Comparison of ENCODE assay signal across 8 cellular contexts in the genomic region with DNA sequence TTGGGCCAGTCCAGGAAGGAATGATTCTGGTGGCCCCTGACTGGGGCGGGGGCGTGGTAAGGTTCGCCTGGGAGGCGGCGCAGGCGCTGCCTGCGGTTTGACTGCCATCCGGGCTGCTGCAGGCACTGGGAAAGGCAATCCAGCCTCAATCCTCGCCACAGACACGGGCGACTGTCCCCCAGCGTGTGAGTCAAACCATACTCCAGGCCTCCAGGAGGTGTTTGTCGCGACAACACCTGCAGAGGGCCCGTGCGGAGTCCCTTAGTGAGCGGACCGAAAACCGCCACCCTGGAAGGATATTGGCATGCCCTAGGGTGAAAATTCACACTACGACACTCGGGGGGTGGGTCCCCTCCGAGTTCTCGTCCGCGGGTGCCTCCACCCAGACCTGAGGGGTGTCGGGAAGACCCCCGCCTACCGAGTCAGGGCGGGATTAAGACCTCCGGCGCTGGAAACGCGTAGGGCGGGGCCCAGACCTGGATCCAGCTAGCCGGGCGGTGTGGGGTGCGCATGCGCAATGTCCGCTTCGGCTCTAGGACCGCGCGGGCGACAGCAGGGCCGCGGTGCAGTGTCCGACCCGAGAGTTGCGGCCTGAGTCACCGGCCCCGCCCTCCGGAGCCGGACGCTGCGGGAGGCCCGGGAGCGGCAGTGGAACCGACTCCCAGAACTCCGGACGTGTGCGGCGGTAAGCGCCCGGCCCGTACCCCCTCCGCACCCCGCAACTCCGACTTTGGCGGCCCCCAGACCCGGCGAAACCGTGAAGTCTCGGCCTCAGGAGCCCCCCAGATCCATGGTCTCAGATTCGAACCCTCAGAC. TPM values are rescaled to one million over a fixed set of nuclear protein-coding genes. Genes with fewer than 3 reads are reported as not detected.
DNase-seq lines count a peak whose midpoint lies in the region; ATAC-seq and TF ChIP-seq lines count a peak whose summit lies in the region.

A gene (plus strand): TSS at position 594 of the 816 bp plus-strand sequence. CDS start 946 bp downstream, outside the sequence.

- in situ Hi-C loops in HAP-1 (cut with MboI; ENCODE audit: low sequenced_read_pairs) = no loop called here

- peaks cover 4% of the 10 kb centered on the region for H3K4me1 ChIP-seq in HAP-1
- H3K4me1 ChIP-seq in MM.1S (ENCODE audit: low read length) = peaks cover 21% of the 10 kb centered on the region
- H3K4me1 ChIP-seq in foreskin keratinocyte = peaks cover 6% of the 10 kb centered on the region
- H3K4me1 ChIP-seq in neutrophil (ENCODE audit: control insufficient read depth in 1 of 2, insufficient read depth in 1 of 2, low read depth in 1 of 2, low read length in 1 of 2) = peaks cover 16 to 24% of the 10 kb centered on the region in 2 experiments

- H3K9ac ChIP-seq in MM.1S (ENCODE audit: low read length) = peak within 1 kb of the TSS; percentile 95

- peaks cover 29% of the 10 kb centered on the region for H3K79me2 ChIP-seq in MM.1S (ENCODE audit: low read length)

- H2AFZ ChIP-seq in MM.1S (ENCODE audit: low read length) = peak within 1 kb of the TSS; percentile 98

- peak; percentile 97 for DNase-seq in GDM1 (lab: John Stamatoyannopoulos, UW)
- peak; percentile 93 to 97 for DNase-seq in HAP-1 (ENCODE audit: low spot score in 2 of 2)
- peak; percentile 97 for DNase-seq in MM.1S
- DNase-seq in SIG-M5 (lab: John Stamatoyannopoulos, UW) = peak; percentile 27
- peak; percentile 91 for DNase-seq in activated gamma-delta T cell treated with Interleukin-2 at 50 U/mL for 16 hours
- peak; percentile 74 to 92 for DNase-seq in foreskin keratinocyte
- peak; percentile 78 to 99 (median 94) for DNase-seq in substantia nigra (lab: John Stamatoyannopoulos, UW)

- H3K27me3 ChIP-seq in HAP-1 (ENCODE audit: low read depth) = no peaks in the 10 kb centered on the region
- no peaks in the 10 kb centered on the region for H3K27me3 ChIP-seq in MM.1S (replicated peaks; ENCODE audit: insufficient read depth, low read length)
- no peaks in the 10 kb centered on the region for H3K27me3 ChIP-seq in foreskin keratinocyte
- no peaks in the 10 kb centered on the region for H3K27me3 ChIP-seq in neutrophil

- peaks cover 20% of the 10 kb centered on the region for H3K36me3 ChIP-seq in HAP-1 (replicated peaks)
- peaks cover 11% of the 10 kb centered on the region for H3K36me3 ChIP-seq in MM.1S (replicated peaks; ENCODE audit: insufficient read depth, low read length)
- peaks cover 21% of the 10 kb centered on the region for H3K36me3 ChIP-seq in neutrophil

- H3K27ac ChIP-seq in MM.1S (ENCODE audit: low read length) (peak within 1 kb of the TSS; percentile 92), foreskin keratinocyte (peak within 1 kb of the TSS; percentile 97), neutrophil (peak within 1 kb of the TSS; percentile 92), substantia nigra (ENCODE audit: low read depth, low read length, poor library complexity, severe bottlenecking) (peak within 1 kb of the TSS; percentile 88)

- H3F3A ChIP-seq in MM.1S (ENCODE audit: insufficient read depth, low read length) = peaks cover 35% of the 10 kb centered on the region

- H3K9me3 ChIP-seq in HAP-1 = no peaks in the 10 kb centered on the region
- no peaks in the 10 kb centered on the region for H3K9me3 ChIP-seq in MM.1S (replicated peaks; ENCODE audit: insufficient read depth, low read length)
- H3K9me3 ChIP-seq in neutrophil = no peaks in the 10 kb centered on the region

- peak; percentile 66 for ATAC-seq in foreskin keratinocyte

- TF ChIP-seq CTCF in MM.1S (IDR thresholded peaks at IDR 0.05; ENCODE audit: low read length) = peak; percentile 40
- peak; percentile 14 for TF ChIP-seq CTCF in foreskin keratinocyte (conservative IDR thresholded peaks at IDR 0.05)
- peak; percentile 26 for TF ChIP-seq CTCF in neutrophil (IDR thresholded peaks at IDR 0.05)

- H3K4me3 ChIP-seq in HAP-1 (peak within 1 kb of the TSS; percentile 98), MM.1S (ENCODE audit: low read length) (peak within 1 kb of the TSS; percentile 99), neutrophil (ENCODE audit: low read depth in 1 of 2, low read length in 1 of 2) (peak within 1 kb of the TSS; percentile 76 to 92)

- no peaks in the 10 kb centered on the region for H4K20me1 ChIP-seq in MM.1S (ENCODE audit: insufficient read depth, low read length)

- no peaks in the 10 kb centered on the region for H3K9me2 ChIP-seq in MM.1S (replicated peaks; ENCODE audit: insufficient read depth, low read length)

- H3K4me2 ChIP-seq in MM.1S (ENCODE audit: low read depth, low read length) = peak within 1 kb of the TSS; percentile 91

RNA-seq across cellular contexts. Expression of the gene that starts here (rescaled TPM):
- total RNA-seq in foreskin keratinocyte = 741 and 844 TPM in 2 replicates
- polyA plus RNA-seq in foreskin keratinocyte = 1,017 and 1,104 TPM in 2 replicates

Comparison
In these comparisons a context has a peak if more than half of its experiments do, and no peak if none do; other contexts are left out.
1. Peak in every context shown above with its lines: DNase-seq, ATAC-seq, H3K4me3 ChIP-seq and H3K27ac ChIP-seq.
2. DNase-seq: peak in every context shown above with its lines; median percentile 97 in GDM1; 97 in MM.1S; 95 in HAP-1; 94 in substantia nigra; 91 in activated gamma-delta T cell treated with Interleukin-2 at 50 U/mL for 16 hours; 83 in foreskin keratinocyte; 27 in SIG-M5.